ENCODE assay signal across 34 cellular contexts in the genomic region with DNA sequence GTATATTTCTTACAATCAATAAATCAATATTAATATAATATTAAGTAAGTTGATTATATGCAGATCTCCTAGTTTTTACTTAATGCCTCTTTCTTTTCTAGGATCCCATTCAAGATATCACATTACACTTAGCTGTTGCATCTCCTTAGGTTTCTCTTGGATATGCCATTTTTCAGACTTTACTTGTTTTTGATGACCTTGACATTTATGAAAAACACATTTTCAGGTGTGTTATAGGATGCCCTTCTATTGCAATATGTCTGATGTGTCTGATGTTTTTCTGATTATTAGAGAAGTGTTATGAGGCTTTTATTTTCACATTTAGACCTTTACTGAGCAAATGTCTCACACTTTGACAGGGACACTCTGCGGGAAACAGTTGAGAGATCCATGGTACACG.
"Had no signal": no experiment of that assay in that cellular context is flagged by ENCODE, and none has a peak within 500 bp of the region (broad histone marks: within the 10 kb centered on the region; RNA-seq: fewer than 3 reads in every experiment).

No MANE protein-coding gene starts in this region.

- H3K27me3 ChIP-seq: adrenal gland, ascending aorta, body of pancreas, brain microvascular endothelial cell, breast epithelium, cardiac muscle cell had no signal

- H3K36me3 ChIP-seq: adrenal gland, ascending aorta, brain microvascular endothelial cell, breast epithelium, cardiac muscle cell had no signal

- ATAC-seq: activated naive CD4-positive, alpha-beta T cell treated with anti-CD3 and anti-CD28 coated beads, Interleukin-2, amount 50 U/mL, for 72 hours; activated naive CD8-positive, alpha-beta T cell treated with anti-CD3 and anti-CD28 coated beads, Interleukin-2, amount 50 U/mL, for 24 hours; activated T-cell treated with anti-CD3 and anti-CD28 coated beads, Interleukin-2, amount 50 U/mL, for 4 hours; activated T-cell treated with anti-CD3 and anti-CD28 coated beads, Interleukin-2, amount 50 U/mL, for 72 hours; activated T-helper 17 cell treated with anti-CD3 and anti-CD28 coated beads, Interleukin-2, amount 50 U/mL, for 72 hours; body of pancreas had no signal

- H3K9me3 ChIP-seq: adrenal gland, ascending aorta, breast epithelium had no signal

- FAIRE-seq: astrocyte, bronchial epithelial cell had no signal

- H3K4me3 ChIP-seq: adrenal gland, ascending aorta, body of pancreas, breast epithelium, cardiac muscle cell had no signal

- H3K27ac ChIP-seq: adrenal gland, ascending aorta, body of pancreas, brain microvascular endothelial cell, breast epithelium, cardiac muscle cell had no signal

- DNase-seq: activated effector memory CD4-positive, alpha-beta T cell treated with anti-CD3 and anti-CD28 coated beads, Interleukin-2, amount 50 U/mL, for 16 hours; activated effector memory CD4-positive, alpha-beta T cell treated with Interleukin-2 at 50 U/mL for 16 hours; activated gamma-delta T cell; activated gamma-delta T cell treated with Interleukin-2 at 50 U/mL for 16 hours; activated naive CD4-positive, alpha-beta T cell; activated naive CD4-positive, alpha-beta T cell treated with anti-CD3 and anti-CD28 coated beads for 36 hours; activated naive CD4-positive, alpha-beta T cell treated with anti-CD3 and anti-CD28 coated beads, Interleukin-2, amount 10 ng/mL, durations not matched to agents 7 days and 5 days; activated naive CD4-positive, alpha-beta T cell treated with anti-CD3 and anti-CD28 coated beads, Interleukin-2, amount 50 U/mL, for 16 hours; activated naive CD4-positive, alpha-beta T cell treated with Interleukin-2 at 50 U/mL for 16 hours; activated naive CD8-positive, alpha-beta T cell treated with anti-CD3 and anti-CD28 coated beads for 36 hours; activated naive CD8-positive, alpha-beta T cell treated with anti-CD3 and anti-CD28 coated beads, Interleukin-2, amount 10 ng/mL, durations not matched to agents 7 days and 5 days; activated naive CD8-positive, alpha-beta T cell treated with anti-CD3 and anti-CD28 coated beads, Interleukin-2, amount 50 U/mL, for 24 hours; activated T-cell treated with anti-CD3 and anti-CD28 coated beads, Interleukin-2, amount 50 U/mL, for 1 hour; activated T-cell treated with anti-CD3 and anti-CD28 coated beads, Interleukin-2, amount 50 U/mL, for 24 hours; activated T-cell treated with anti-CD3 and anti-CD28 coated beads, Interleukin-2, amount 50 U/mL, for 4 hours; activated T-cell treated with anti-CD3 and anti-CD28 coated beads, Interleukin-2, amount 50 U/mL, for 48 hours; activated T-cell treated with anti-CD3 and anti-CD28 coated beads, Interleukin-2, amount 50 U/mL, for 72 hours; adrenal gland; amniotic stem cell; amygdala; anterior cingulate cortex; aorta; body of pancreas; brain microvascular endothelial cell; caudate nucleus; central memory CD4-positive, alpha-beta T cell; cerebellar nuclear complex had no signal

- H3K4me1 ChIP-seq: adrenal gland, ascending aorta, body of pancreas, breast epithelium had no signal
